Comparison of ENCODE assay signal across 1 cellular context in the genomic region with DNA sequence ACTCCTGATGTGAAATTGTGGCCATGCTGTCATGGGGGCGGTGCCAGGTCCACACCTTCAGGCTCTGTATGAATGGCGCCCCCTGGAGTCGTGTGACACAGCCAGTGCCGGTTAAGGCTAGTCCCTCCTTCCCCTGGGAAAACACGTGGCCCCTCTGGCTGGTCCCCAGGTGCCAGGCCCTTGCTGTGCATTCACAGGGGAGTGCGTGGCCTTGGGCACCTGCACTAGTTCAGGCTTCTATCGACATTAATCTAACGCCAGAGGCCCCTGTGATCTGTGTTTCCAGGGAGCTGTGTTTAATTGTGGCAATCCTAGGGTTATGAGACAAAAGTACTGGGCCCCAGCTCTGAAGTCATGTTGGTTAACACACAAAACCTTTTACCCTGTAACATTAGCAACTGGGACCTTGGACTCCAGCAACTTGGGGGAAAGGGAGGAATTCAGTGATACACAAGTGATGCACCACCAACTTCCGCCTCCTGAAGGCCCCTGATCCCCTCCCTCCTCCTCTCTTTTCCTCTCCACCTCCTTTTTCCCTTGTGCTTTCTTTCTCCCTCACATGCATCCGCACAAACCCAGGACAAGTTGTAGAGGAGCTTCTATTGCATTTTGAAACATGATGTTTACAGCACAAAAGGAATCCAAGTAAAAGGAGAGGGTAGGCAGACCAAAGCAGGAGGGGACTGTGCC.
TF ChIP-seq lines count a peak whose summit lies in the region.

No MANE protein-coding gene starts in this region.

TF ChIP-seq in K562, 482 proteins besides CTCF, POLR2A, EP300 and RAD21 (continued from another document and continues in another):
- TF ChIP-seq POLR3G (IDR thresholded peaks at IDR 0.05; ENCODE audit: extremely low read depth, insufficient read length, insufficient replicate concordance) (no peak), ZNF316 (IDR thresholded peaks at IDR 0.05) (no peak), SREBF1 (IDR thresholded peaks at IDR 0.05; ENCODE audit: borderline replicate concordance, low read depth, low read length) (no peak), ETV1 (tag; conservative IDR thresholded peaks at IDR 0.05; ENCODE audit: low read depth) (no peak), ZNF583 (CRISPR knock-in tag; IDR thresholded peaks at IDR 0.05) (no peak), KAT8 (IDR thresholded peaks at IDR 0.05; ENCODE audit: low read depth) (no peak), SMARCA4 (IDR thresholded peaks at IDR 0.05) (no peak), POU5F1 (IDR thresholded peaks at IDR 0.05; ENCODE audit: borderline replicate concordance, low read depth, low read length, partially characterized antibody) (no peak), BMI1 (IDR thresholded peaks at IDR 0.05; ENCODE audit: low read length) (no peak), MCM3 (IDR thresholded peaks at IDR 0.05) (no peak), KDM2B (CRISPR knock-in tag; IDR thresholded peaks at IDR 0.05) (no peak), ZSCAN29 (IDR thresholded peaks at IDR 0.05) (no peak), CHD4 (IDR thresholded peaks at IDR 0.05; ENCODE audit: insufficient read depth, insufficient replicate concordance, low read depth, low read length, poor library complexity, severe bottlenecking) (no peak), HDAC2 (IDR thresholded peaks at IDR 0.05) (no peak), NFYB (IDR thresholded peaks at IDR 0.05; ENCODE audit: extremely low read depth, insufficient read length) (no peak), YBX1 (IDR thresholded peaks at IDR 0.05) (no peak), ZFP36 (IDR thresholded peaks at IDR 0.05; ENCODE audit: low read depth, low read length, partially characterized antibody) (no peak), TBP (optimal IDR thresholded peaks at IDR 0.05; ENCODE audit: low read depth, low read length) (no peak), ZNF445 (CRISPR knock-in tag; IDR thresholded peaks at IDR 0.05; ENCODE audit: low read depth) (no peak), PHF21A (IDR thresholded peaks at IDR 0.05; ENCODE audit: borderline replicate concordance, low read depth) (no peak), ADNP (tag; IDR thresholded peaks at IDR 0.05) (no peak), HSF4 (CRISPR knock-in tag; IDR thresholded peaks at IDR 0.05; ENCODE audit: borderline replicate concordance) (no peak), LARP7 (IDR thresholded peaks at IDR 0.05) (no peak)
- TF ChIP-seq, protein P1, sequence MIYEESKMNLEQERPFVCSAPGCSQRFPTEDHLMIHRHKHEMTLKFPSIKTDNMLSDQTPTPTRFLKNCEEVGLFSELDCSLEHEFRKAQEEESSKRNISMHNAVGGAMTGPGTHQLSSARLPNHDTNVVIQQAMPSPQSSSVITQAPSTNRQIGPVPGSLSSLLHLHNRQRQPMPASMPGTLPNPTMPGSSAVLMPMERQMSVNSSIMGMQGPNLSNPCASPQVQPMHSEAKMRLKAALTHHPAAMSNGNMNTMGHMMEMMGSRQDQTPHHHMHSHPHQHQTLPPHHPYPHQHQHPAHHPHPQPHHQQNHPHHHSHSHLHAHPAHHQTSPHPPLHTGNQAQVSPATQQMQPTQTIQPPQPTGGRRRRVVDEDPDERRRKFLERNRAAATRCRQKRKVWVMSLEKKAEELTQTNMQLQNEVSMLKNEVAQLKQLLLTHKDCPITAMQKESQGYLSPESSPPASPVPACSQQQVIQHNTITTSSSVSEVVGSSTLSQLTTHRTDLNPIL (CRISPR knock-in tag; IDR thresholded peaks at IDR 0.05) = no peak
- TF ChIP-seq, protein P2, sequence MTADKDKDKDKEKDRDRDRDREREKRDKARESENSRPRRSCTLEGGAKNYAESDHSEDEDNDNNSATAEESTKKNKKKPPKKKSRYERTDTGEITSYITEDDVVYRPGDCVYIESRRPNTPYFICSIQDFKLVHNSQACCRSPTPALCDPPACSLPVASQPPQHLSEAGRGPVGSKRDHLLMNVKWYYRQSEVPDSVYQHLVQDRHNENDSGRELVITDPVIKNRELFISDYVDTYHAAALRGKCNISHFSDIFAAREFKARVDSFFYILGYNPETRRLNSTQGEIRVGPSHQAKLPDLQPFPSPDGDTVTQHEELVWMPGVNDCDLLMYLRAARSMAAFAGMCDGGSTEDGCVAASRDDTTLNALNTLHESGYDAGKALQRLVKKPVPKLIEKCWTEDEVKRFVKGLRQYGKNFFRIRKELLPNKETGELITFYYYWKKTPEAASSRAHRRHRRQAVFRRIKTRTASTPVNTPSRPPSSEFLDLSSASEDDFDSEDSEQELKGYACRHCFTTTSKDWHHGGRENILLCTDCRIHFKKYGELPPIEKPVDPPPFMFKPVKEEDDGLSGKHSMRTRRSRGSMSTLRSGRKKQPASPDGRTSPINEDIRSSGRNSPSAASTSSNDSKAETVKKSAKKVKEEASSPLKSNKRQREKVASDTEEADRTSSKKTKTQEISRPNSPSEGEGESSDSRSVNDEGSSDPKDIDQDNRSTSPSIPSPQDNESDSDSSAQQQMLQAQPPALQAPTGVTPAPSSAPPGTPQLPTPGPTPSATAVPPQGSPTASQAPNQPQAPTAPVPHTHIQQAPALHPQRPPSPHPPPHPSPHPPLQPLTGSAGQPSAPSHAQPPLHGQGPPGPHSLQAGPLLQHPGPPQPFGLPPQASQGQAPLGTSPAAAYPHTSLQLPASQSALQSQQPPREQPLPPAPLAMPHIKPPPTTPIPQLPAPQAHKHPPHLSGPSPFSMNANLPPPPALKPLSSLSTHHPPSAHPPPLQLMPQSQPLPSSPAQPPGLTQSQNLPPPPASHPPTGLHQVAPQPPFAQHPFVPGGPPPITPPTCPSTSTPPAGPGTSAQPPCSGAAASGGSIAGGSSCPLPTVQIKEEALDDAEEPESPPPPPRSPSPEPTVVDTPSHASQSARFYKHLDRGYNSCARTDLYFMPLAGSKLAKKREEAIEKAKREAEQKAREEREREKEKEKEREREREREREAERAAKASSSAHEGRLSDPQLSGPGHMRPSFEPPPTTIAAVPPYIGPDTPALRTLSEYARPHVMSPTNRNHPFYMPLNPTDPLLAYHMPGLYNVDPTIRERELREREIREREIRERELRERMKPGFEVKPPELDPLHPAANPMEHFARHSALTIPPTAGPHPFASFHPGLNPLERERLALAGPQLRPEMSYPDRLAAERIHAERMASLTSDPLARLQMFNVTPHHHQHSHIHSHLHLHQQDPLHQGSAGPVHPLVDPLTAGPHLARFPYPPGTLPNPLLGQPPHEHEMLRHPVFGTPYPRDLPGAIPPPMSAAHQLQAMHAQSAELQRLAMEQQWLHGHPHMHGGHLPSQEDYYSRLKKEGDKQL (CRISPR knock-in tag; IDR thresholded peaks at IDR 0.05; ENCODE audit: borderline replicate concordance) = no peak
- TF ChIP-seq, protein P3, sequence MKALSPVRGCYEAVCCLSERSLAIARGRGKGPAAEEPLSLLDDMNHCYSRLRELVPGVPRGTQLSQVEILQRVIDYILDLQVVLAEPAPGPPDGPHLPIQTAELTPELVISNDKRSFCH (CRISPR knock-in tag; IDR thresholded peaks at IDR 0.05) = no peak
- TF ChIP-seq, protein P3 (tag; IDR thresholded peaks at IDR 0.05) = no peak
- TF ChIP-seq, protein P4, sequence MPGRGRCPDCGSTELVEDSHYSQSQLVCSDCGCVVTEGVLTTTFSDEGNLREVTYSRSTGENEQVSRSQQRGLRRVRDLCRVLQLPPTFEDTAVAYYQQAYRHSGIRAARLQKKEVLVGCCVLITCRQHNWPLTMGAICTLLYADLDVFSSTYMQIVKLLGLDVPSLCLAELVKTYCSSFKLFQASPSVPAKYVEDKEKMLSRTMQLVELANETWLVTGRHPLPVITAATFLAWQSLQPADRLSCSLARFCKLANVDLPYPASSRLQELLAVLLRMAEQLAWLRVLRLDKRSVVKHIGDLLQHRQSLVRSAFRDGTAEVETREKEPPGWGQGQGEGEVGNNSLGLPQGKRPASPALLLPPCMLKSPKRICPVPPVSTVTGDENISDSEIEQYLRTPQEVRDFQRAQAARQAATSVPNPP (IDR thresholded peaks at IDR 0.05; ENCODE audit: borderline replicate concordance, insufficient read depth, insufficient read length) = no peak
- TF ChIP-seq, protein P5, sequence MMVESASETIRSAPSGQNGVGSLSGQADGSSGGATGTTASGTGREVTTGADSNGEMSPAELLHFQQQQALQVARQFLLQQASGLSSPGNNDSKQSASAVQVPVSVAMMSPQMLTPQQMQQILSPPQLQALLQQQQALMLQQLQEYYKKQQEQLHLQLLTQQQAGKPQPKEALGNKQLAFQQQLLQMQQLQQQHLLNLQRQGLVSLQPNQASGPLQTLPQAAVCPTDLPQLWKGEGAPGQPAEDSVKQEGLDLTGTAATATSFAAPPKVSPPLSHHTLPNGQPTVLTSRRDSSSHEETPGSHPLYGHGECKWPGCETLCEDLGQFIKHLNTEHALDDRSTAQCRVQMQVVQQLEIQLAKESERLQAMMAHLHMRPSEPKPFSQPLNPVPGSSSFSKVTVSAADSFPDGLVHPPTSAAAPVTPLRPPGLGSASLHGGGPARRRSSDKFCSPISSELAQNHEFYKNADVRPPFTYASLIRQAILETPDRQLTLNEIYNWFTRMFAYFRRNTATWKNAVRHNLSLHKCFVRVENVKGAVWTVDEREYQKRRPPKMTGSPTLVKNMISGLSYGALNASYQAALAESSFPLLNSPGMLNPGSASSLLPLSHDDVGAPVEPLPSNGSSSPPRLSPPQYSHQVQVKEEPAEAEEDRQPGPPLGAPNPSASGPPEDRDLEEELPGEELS (CRISPR knock-in tag; IDR thresholded peaks at IDR 0.05; ENCODE audit: borderline replicate concordance) = peak; percentile 77; the same call in 1 of the 2 replicates
- TF ChIP-seq, protein P6, sequence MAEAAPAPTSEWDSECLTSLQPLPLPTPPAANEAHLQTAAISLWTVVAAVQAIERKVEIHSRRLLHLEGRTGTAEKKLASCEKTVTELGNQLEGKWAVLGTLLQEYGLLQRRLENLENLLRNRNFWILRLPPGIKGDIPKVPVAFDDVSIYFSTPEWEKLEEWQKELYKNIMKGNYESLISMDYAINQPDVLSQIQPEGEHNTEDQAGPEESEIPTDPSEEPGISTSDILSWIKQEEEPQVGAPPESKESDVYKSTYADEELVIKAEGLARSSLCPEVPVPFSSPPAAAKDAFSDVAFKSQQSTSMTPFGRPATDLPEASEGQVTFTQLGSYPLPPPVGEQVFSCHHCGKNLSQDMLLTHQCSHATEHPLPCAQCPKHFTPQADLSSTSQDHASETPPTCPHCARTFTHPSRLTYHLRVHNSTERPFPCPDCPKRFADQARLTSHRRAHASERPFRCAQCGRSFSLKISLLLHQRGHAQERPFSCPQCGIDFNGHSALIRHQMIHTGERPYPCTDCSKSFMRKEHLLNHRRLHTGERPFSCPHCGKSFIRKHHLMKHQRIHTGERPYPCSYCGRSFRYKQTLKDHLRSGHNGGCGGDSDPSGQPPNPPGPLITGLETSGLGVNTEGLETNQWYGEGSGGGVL (CRISPR knock-in tag; IDR thresholded peaks at IDR 0.05) = no peak
- TF ChIP-seq, protein P7, sequence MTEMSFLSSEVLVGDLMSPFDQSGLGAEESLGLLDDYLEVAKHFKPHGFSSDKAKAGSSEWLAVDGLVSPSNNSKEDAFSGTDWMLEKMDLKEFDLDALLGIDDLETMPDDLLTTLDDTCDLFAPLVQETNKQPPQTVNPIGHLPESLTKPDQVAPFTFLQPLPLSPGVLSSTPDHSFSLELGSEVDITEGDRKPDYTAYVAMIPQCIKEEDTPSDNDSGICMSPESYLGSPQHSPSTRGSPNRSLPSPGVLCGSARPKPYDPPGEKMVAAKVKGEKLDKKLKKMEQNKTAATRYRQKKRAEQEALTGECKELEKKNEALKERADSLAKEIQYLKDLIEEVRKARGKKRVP (CRISPR knock-in tag; IDR thresholded peaks at IDR 0.05) = no peak
- TF ChIP-seq, protein P8, sequence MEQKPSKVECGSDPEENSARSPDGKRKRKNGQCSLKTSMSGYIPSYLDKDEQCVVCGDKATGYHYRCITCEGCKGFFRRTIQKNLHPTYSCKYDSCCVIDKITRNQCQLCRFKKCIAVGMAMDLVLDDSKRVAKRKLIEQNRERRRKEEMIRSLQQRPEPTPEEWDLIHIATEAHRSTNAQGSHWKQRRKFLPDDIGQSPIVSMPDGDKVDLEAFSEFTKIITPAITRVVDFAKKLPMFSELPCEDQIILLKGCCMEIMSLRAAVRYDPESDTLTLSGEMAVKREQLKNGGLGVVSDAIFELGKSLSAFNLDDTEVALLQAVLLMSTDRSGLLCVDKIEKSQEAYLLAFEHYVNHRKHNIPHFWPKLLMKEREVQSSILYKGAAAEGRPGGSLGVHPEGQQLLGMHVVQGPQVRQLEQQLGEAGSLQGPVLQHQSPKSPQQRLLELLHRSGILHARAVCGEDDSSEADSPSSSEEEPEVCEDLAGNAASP (IDR thresholded peaks at IDR 0.05) = no peak
- TF ChIP-seq, protein P9, sequence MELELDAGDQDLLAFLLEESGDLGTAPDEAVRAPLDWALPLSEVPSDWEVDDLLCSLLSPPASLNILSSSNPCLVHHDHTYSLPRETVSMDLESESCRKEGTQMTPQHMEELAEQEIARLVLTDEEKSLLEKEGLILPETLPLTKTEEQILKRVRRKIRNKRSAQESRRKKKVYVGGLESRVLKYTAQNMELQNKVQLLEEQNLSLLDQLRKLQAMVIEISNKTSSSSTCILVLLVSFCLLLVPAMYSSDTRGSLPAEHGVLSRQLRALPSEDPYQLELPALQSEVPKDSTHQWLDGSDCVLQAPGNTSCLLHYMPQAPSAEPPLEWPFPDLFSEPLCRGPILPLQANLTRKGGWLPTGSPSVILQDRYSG (tag; conservative IDR thresholded peaks at IDR 0.05; ENCODE audit: low read depth) = no peak
- TF ChIP-seq, protein P10, sequence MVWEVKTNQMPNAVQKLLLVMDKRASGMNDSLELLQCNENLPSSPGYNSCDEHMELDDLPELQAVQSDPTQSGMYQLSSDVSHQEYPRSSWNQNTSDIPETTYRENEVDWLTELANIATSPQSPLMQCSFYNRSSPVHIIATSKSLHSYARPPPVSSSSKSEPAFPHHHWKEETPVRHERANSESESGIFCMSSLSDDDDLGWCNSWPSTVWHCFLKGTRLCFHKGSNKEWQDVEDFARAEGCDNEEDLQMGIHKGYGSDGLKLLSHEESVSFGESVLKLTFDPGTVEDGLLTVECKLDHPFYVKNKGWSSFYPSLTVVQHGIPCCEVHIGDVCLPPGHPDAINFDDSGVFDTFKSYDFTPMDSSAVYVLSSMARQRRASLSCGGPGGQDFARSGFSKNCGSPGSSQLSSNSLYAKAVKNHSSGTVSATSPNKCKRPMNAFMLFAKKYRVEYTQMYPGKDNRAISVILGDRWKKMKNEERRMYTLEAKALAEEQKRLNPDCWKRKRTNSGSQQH (CRISPR knock-in tag; IDR thresholded peaks at IDR 0.05) = 0 out of 2 replicates have a peak, but pooled peaks have one; percentile 24
- TF ChIP-seq, protein P11, sequence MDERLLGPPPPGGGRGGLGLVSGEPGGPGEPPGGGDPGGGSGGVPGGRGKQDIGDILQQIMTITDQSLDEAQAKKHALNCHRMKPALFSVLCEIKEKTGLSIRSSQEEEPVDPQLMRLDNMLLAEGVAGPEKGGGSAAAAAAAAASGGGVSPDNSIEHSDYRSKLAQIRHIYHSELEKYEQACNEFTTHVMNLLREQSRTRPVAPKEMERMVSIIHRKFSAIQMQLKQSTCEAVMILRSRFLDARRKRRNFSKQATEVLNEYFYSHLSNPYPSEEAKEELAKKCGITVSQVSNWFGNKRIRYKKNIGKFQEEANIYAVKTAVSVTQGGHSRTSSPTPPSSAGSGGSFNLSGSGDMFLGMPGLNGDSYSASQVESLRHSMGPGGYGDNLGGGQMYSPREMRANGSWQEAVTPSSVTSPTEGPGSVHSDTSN (CRISPR knock-in tag; IDR thresholded peaks at IDR 0.05; ENCODE audit: low read depth) = no peak
- TF ChIP-seq, protein P11 (tag; conservative IDR thresholded peaks at IDR 0.05; ENCODE audit: low read depth) = no peak
